Comparison of ENCODE assay signal across 22 cellular contexts in the genomic region with DNA sequence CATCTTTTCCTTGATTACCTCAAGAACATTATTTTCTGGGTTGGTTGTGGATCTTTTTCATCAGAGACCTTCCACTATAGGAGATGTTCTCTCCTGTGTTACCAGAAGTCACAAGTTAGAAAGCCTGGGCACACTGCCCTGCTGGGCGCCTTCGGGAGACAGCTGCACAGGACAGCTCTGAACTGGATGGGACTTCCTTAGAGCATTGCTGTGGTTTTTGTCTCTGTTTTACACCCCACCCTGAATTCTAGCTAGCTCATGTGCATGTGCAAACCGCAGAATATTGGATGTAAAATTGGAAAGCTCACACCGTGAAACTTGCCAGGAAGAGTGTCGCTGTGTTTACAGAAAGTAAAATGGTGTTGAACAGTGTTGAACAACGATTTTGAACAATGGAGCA. TPM values are rescaled to one million over a fixed set of nuclear protein-coding genes. Genes with fewer than 3 reads are reported as not detected.
A peak's percentile ranks its signal among the peaks of the same experiment; 100 is the strongest.
DNase-seq lines count a peak whose midpoint lies in the region; ATAC-seq, FAIRE-seq and TF ChIP-seq lines count a peak whose summit lies in the region.
"Had no signal": no experiment of that assay in that cellular context is flagged by ENCODE, and none has a peak within 500 bp of the region (broad histone marks: within the 10 kb centered on the region; RNA-seq: fewer than 3 reads in every experiment).

No MANE protein-coding gene starts in this region.

- H3K27me3 ChIP-seq in liver (ENCODE audit: control insufficient read depth in 4 of 4, insufficient read depth in 4 of 4, low read length in 3 of 4) = no peaks in the 10 kb centered on the region
- H3K27me3 ChIP-seq in HepG2 (ENCODE audit: control insufficient read depth in 1 of 2, insufficient read depth in 2 of 2, low read length in 2 of 2) = peaks cover 0 to 3% of the 10 kb centered on the region in 2 experiments; a peak in 1 of 5 replicates
- no peaks in the 10 kb centered on the region for H3K27me3 ChIP-seq in naive thymus-derived CD4-positive, alpha-beta T cell (ENCODE audit: control insufficient read depth in 2 of 2, insufficient read depth in 2 of 2, low read length in 2 of 2)
- no peaks in the 10 kb centered on the region for H3K27me3 ChIP-seq in endodermal cell (ENCODE audit: control insufficient read depth, insufficient read depth, low read length, poor library complexity, severe bottlenecking)
- H3K27me3 ChIP-seq: sigmoid colon, transverse colon had no signal

- peaks cover 0 to 6% (median 0%) of the 10 kb centered on the region in 7 donors for H3K4me1 Mint-ChIP-seq in naive thymus-derived CD4-positive, alpha-beta T cell
- peaks cover 18% of the 10 kb centered on the region for H3K4me1 Mint-ChIP-seq in endodermal cell

- ATAC-seq in HepG2 (no peak), GM19467 (IDR thresholded peaks at IDR 0.05; ENCODE audit: unreplicated experiment) (no peak), GM19455 (IDR thresholded peaks at IDR 0.05; ENCODE audit: unreplicated experiment) (no peak), GM21723 (IDR thresholded peaks at IDR 0.05; ENCODE audit: unreplicated experiment) (no peak)
- ATAC-seq in naive thymus-derived CD4-positive, alpha-beta T cell = peak; percentile 12
- ATAC-seq: CD8-positive, alpha-beta T cell; esophagus mucosa; natural killer cell treated with Interleukin-12 subunit alpha and Interleukin-12 subunit beta and Interleukin-15 and Interleukin-18, amount 100 ng/mL, for 72 hours had no signal

- H3K36me3 Mint-ChIP-seq in naive thymus-derived CD4-positive, alpha-beta T cell = no peaks in the 10 kb centered on the region
- H3K36me3 Mint-ChIP-seq in endodermal cell (ENCODE audit: low read depth) = no peaks in the 10 kb centered on the region
- H3K36me3 Mint-ChIP-seq: CD8-positive, alpha-beta T cell; natural killer cell treated with Interleukin-12 subunit alpha and Interleukin-12 subunit beta and Interleukin-15 and Interleukin-18, amount 100 ng/mL, for 72 hours had no signal

- no peak overlapping the region for H3K4me2 ChIP-seq in HepG2 (ENCODE audit: low read depth, low read length)
- H3K4me2 ChIP-seq: PC-9 had no signal

- H2AFZ ChIP-seq in HepG2 (ENCODE audit: low read length) = no peak overlapping the region
- H2AFZ ChIP-seq: PC-9 had no signal

- H4K20me1 ChIP-seq in HepG2 (ENCODE audit: insufficient read depth, low read length) = no peaks in the 10 kb centered on the region

- H3K36me3 ChIP-seq in liver (ENCODE audit: control insufficient read depth in 4 of 4, insufficient read depth in 3 of 4, low read depth in 1 of 4, low read length in 3 of 4) = no peaks in the 10 kb centered on the region
- H3K36me3 ChIP-seq in HepG2 (replicated peaks in 1 of 2; ENCODE audit: control insufficient read depth in 1 of 2, insufficient read depth in 2 of 2, low read length in 2 of 2) = no peaks in the 10 kb centered on the region
- no peaks in the 10 kb centered on the region for H3K36me3 ChIP-seq in naive thymus-derived CD4-positive, alpha-beta T cell (ENCODE audit: control insufficient read depth in 2 of 3, insufficient read depth in 3 of 3, low read length in 3 of 3)
- no peaks in the 10 kb centered on the region for H3K36me3 ChIP-seq in endodermal cell (ENCODE audit: control insufficient read depth, insufficient read depth, low read length)
- H3K36me3 ChIP-seq: sigmoid colon, transverse colon had no signal

- no peak for TF ChIP-seq CTCF in liver (IDR thresholded peaks at IDR 0.05; ENCODE audit: low read depth, low read length, missing input control)
- TF ChIP-seq CTCF in HepG2 (CRISPR knock-in tag; IDR thresholded peaks at IDR 0.05) = no peak
- no peak for TF ChIP-seq CTCF in fibroblast of the aortic adventitia (IDR thresholded peaks at IDR 0.05; ENCODE audit: insufficient read depth, low read length)
- TF ChIP-seq CTCF in endodermal cell (conservative IDR thresholded peaks at IDR 0.05) = no peak

- no peak overlapping the region for H3K4me3 Mint-ChIP-seq in naive thymus-derived CD4-positive, alpha-beta T cell
- H3K4me3 Mint-ChIP-seq in endodermal cell = no peak overlapping the region
- H3K4me3 Mint-ChIP-seq: CD8-positive, alpha-beta T cell; natural killer cell treated with Interleukin-12 subunit alpha and Interleukin-12 subunit beta and Interleukin-15 and Interleukin-18, amount 100 ng/mL, for 72 hours; T-helper 1 cell treated with Interleukin-12 subunit alpha and Interleukin-12 subunit beta and Interleukin-4 antibody, amounts not matched to agents 30 μg/mL and 1 μg/mL, for 36 hours had no signal

- TF ChIP-seq EP300 in HepG2 (IDR thresholded peaks at IDR 0.05; ENCODE audit: low read depth in 2 of 2, low read length in 2 of 2) (no peak), HepG2 (CRISPR knock-in tag; IDR thresholded peaks at IDR 0.05; ENCODE audit: borderline replicate concordance) (no peak)

- no peak for FAIRE-seq in HepG2 (lab: Jason Lieb, UNC)
- FAIRE-seq: A204.1 had no signal

- in situ Hi-C loops in HepG2 (cut with HindIII; ENCODE audit: extremely low pct_ligation_motif_present, low pct_unique_long_range_greater_than_20kb) = no loop called here

- TF ChIP-seq RAD21 in liver (IDR thresholded peaks at IDR 0.05) (no peak), HepG2 (CRISPR knock-in tag; IDR thresholded peaks at IDR 0.05) (no peak)

- POLR2A ChIA-PET in HepG2 (lab: Yijun Ruan, JAX) = no interaction called here
- POLR2A ChIA-PET in naive thymus-derived CD4-positive, alpha-beta T cell (lab: Charles Lee) = no interaction called here

- CTCF ChIA-PET in HepG2 (lab: Yijun Ruan, JAX; ENCODE audit: low intra/inter-chr PET ratio, low total read pairs) = no interaction called here
- CTCF ChIA-PET in naive thymus-derived CD4-positive, alpha-beta T cell (lab: Charles Lee) = no interaction called here

- H3K9me3 ChIP-seq in liver (ENCODE audit: control insufficient read depth in 4 of 4, low read length in 3 of 4) (no peaks in the 10 kb centered on the region), HepG2 (ENCODE audit: low read length) (no peaks in the 10 kb centered on the region), endodermal cell (ENCODE audit: control insufficient read depth, low read length) (no peaks in the 10 kb centered on the region)
- H3K9me3 ChIP-seq in naive thymus-derived CD4-positive, alpha-beta T cell (ENCODE audit: control insufficient read depth in 2 of 3, low read length in 3 of 3) = no peaks in the 10 kb centered on the region
- H3K9me3 ChIP-seq: sigmoid colon, transverse colon had no signal

- no peak overlapping the region for H3K27ac ChIP-seq in liver (ENCODE audit: low read depth in 1 of 2, low read length in 2 of 2)
- H3K27ac ChIP-seq in HepG2 (ENCODE audit: extremely low read length, insufficient read depth, low read length) = no peak overlapping the region
- H3K27ac ChIP-seq in naive thymus-derived CD4-positive, alpha-beta T cell (ENCODE audit: low read depth, low read length) = no peak overlapping the region
- H3K27ac ChIP-seq in endodermal cell (ENCODE audit: low read depth, low read length) = no peak overlapping the region
- H3K27ac ChIP-seq: PC-9, transverse colon had no signal

- H3K27ac Mint-ChIP-seq in naive thymus-derived CD4-positive, alpha-beta T cell = peak overlapping the region in 1 of 9 donors; percentile 68
- no peak overlapping the region for H3K27ac Mint-ChIP-seq in endodermal cell
- H3K27ac Mint-ChIP-seq: CD8-positive, alpha-beta T cell; natural killer cell treated with Interleukin-12 subunit alpha and Interleukin-12 subunit beta and Interleukin-15 and Interleukin-18, amount 100 ng/mL, for 72 hours; T-helper 1 cell treated with Interleukin-12 subunit alpha and Interleukin-12 subunit beta and Interleukin-4 antibody, amounts not matched to agents 30 μg/mL and 1 μg/mL, for 36 hours had no signal

- BruUV-seq in HepG2 (replicated peaks; lab: Mats Ljungman, UMichigan) = no TSS peak

- TF ChIP-seq POLR2A in HepG2 (IDR thresholded peaks at IDR 0.05; ENCODE audit: insufficient read depth in 1 of 2, low read depth in 2 of 2, low read length in 2 of 2) = no peak

- DNase-seq in HepG2 (ENCODE audit: low spot score) (no peak), fibroblast of the aortic adventitia (ENCODE audit: low read depth) (peak; percentile 60), endodermal cell (no peak)
- no peak for DNase-seq in naive thymus-derived CD4-positive, alpha-beta T cell
- DNase-seq: activated CD4-positive, alpha-beta T cell treated with anti-CD3 and anti-CD28 coated beads for 1 hour; activated CD8-positive, alpha-beta memory T cell treated with anti-CD3 and anti-CD28 coated beads, Interleukin-2, amount 50 U/mL, for 4 hours; activated naive CD4-positive, alpha-beta T cell treated with Interleukin-2 at 50 U/mL for 16 hours; CD8-positive, alpha-beta T cell; GOT3; NCI-H69; PC-9; sigmoid colon; stimulated activated CD4-positive, alpha-beta T cell treated with anti-CD3 and anti-CD28 coated beads, Interleukin-4, amount 100 ng/mL, for 4 hours; transverse colon had no signal

- peaks cover 0 to 6% (median 0%) of the 10 kb centered on the region in 11 donors for H3K9me3 Mint-ChIP-seq in naive thymus-derived CD4-positive, alpha-beta T cell
- H3K9me3 Mint-ChIP-seq in endodermal cell = peaks cover 18% of the 10 kb centered on the region
- H3K9me3 Mint-ChIP-seq: CD8-positive, alpha-beta T cell; T-helper 1 cell treated with Interleukin-12 subunit alpha and Interleukin-12 subunit beta and Interleukin-4 antibody, amounts not matched to agents 30 μg/mL and 1 μg/mL, for 36 hours had no signal

- H3K4me3 ChIP-seq in liver (ENCODE audit: low read depth in 1 of 3, low read length in 3 of 3) (no peak overlapping the region), HepG2 (replicated peaks in 1 of 3; ENCODE audit: insufficient read depth in 1 of 3, low read depth in 2 of 3, low read length in 3 of 3) (no peak overlapping the region), fibroblast of the aortic adventitia (ENCODE audit: low read depth, low read length) (no peak overlapping the region), endodermal cell (ENCODE audit: low read length) (no peak overlapping the region)
- no peak overlapping the region for H3K4me3 ChIP-seq in naive thymus-derived CD4-positive, alpha-beta T cell (ENCODE audit: low read length)
- H3K4me3 ChIP-seq: PC-9, sigmoid colon, transverse colon had no signal

- peaks cover 0 to 16% (median 6%) of the 10 kb centered on the region in 5 donors for H3K27me3 Mint-ChIP-seq in naive thymus-derived CD4-positive, alpha-beta T cell
- H3K27me3 Mint-ChIP-seq in endodermal cell (ENCODE audit: insufficient read depth) = no peaks in the 10 kb centered on the region

- intact Hi-C loops in HepG2 (cut with micrococcal nuclease; ENCODE audit: unreplicated experiment) = no loop called here
- intact Hi-C loops in naive thymus-derived CD4-positive, alpha-beta T cell (cut with micrococcal nuclease) = no loop called here

- H3K9ac ChIP-seq in liver (ENCODE audit: low read depth in 1 of 2, low read length in 2 of 2) (no peak overlapping the region), HepG2 (ENCODE audit: insufficient read depth, low read depth, low read length) (no peak overlapping the region), endodermal cell (ENCODE audit: extremely low read depth, low read length, poor library complexity, severe bottlenecking) (no peak overlapping the region)

- H3K4me1 ChIP-seq in liver (ENCODE audit: control insufficient read depth in 4 of 4, insufficient read depth in 4 of 4, low read length in 3 of 4) (peaks cover 5 to 17% (median 16%) of the 10 kb centered on the region in 4 donors), HepG2 (ENCODE audit: insufficient read depth, low read length) (no peaks in the 10 kb centered on the region), endodermal cell (ENCODE audit: control insufficient read depth, insufficient read depth, low read length) (peaks cover 2% of the 10 kb centered on the region)
- no peaks in the 10 kb centered on the region for H3K4me1 ChIP-seq in naive thymus-derived CD4-positive, alpha-beta T cell (ENCODE audit: control insufficient read depth in 2 of 2, insufficient read depth in 2 of 2, low read length in 2 of 2)

- no peaks in the 10 kb centered on the region for H3K79me2 ChIP-seq in HepG2 (ENCODE audit: insufficient read depth, low read length)

- WGBS in liver = 48% methylated on average over 6 of the region's 6 CpGs
- 71% methylated on average over 6 of the region's 6 CpGs for WGBS in HepG2 (ENCODE audit: low lambda C conversion rate)
- WGBS in endodermal cell (ENCODE audit: insufficient coverage in 1 of 2, insufficient read length in 1 of 2), 2 experiments = 91 to 97% methylated on average over 5 to 6 of the region's 6 CpGs

RNA-seq across cellular contexts. Expression of gene SEC61G, which starts 54.4 kb away (rescaled TPM):
- total RNA-seq in liver (100 to 1,000 TPM in 1 of 2 donors, 10 to 100 TPM in 1; 57.0 to 329 TPM), HepG2 (2016; rRNA removed; fragmentation: Illumina TruSeq; extraction: Trizol) (328 and 434 TPM in 2 replicates), fibroblast of the aortic adventitia (ENCODE audit: low replicate concordance) (190 and 764 TPM in 2 replicates), endodermal cell (100 to 1,000 TPM; 149 to 166 TPM)
- polyA plus RNA-seq in liver (100 to 1,000 TPM; 179 to 276 TPM), HepG2 (2011; rRNA removed) (76.1 and 126 TPM in 2 replicates)
- total RNA-seq in HepG2 (2016; cell fraction: cytosol; rRNA removed; fragmentation: Illumina TruSeq; extraction: Trizol; ENCODE audit: low read depth) = 84.8 and 85.8 TPM in 2 replicates
- total RNA-seq in HepG2 (2016; cell fraction: insoluble cytoplasmic fraction; rRNA removed; fragmentation: Illumina TruSeq; extraction: Trizol) = 342 and 456 TPM in 2 replicates
- total RNA-seq in HepG2 (2016; cell fraction: membrane; rRNA removed; fragmentation: Illumina TruSeq; extraction: Trizol) = 120 and 126 TPM in 2 replicates
- 120 and 123 TPM in 2 replicates for total RNA-seq in HepG2 (2016; cell fraction: nucleus; rRNA removed; fragmentation: Illumina TruSeq; extraction: Trizol)
- polyA plus RNA-seq in HepG2 (2011; cell fraction: cytosol; rRNA removed) = 145 and 279 TPM in 2 replicates
- polyA plus RNA-seq in HepG2 (2011; cell fraction: nucleus; rRNA removed) = 27.0 and 43.3 TPM in 2 replicates
- 398 and 422 TPM in 2 replicates for polyA plus RNA-seq in HepG2 (2012)
- polyA plus RNA-seq in HepG2 (2016; cell fraction: cytosol; fragmentation: Illumina TruSeq; extraction: Trizol; ENCODE audit: low read depth) = 104 and 110 TPM in 2 replicates
- 349 and 363 TPM in 2 replicates for polyA plus RNA-seq in HepG2 (2016; cell fraction: insoluble cytoplasmic fraction; fragmentation: Illumina TruSeq; extraction: Trizol; ENCODE audit: low read depth)
- 98.3 and 117 TPM in 2 replicates for polyA plus RNA-seq in HepG2 (2016; cell fraction: membrane; fragmentation: Illumina TruSeq; extraction: Trizol; ENCODE audit: low read depth)
- polyA plus RNA-seq in HepG2 (2016; cell fraction: nucleus; fragmentation: Illumina TruSeq; extraction: Trizol; ENCODE audit: insufficient read depth, low read depth) = 155 and 162 TPM in 2 replicates
- polyA minus RNA-seq in HepG2 (2011; rRNA and poly(A)+ RNA removed; ENCODE audit: low replicate concordance) = 21.7 and 35.2 TPM in 2 replicates
- polyA minus RNA-seq in HepG2 (2011; cell fraction: cytosol; rRNA and poly(A)+ RNA removed) = 78.6 and 85.8 TPM in 2 replicates
- polyA minus RNA-seq in HepG2 (2011; cell fraction: nucleus; rRNA and poly(A)+ RNA removed) = 67.1 and 67.3 TPM in 2 replicates
- total RNA-seq in naive thymus-derived CD4-positive, alpha-beta T cell = 100 to 1,000 TPM in 1 of 5 experiments, 10 to 100 TPM in 4; 31.8 to 174 (median 46.6) TPM
- 100 to 1,000 TPM; 168 to 241 TPM for polyA plus RNA-seq in naive thymus-derived CD4-positive, alpha-beta T cell
- polyA plus RNA-seq in endodermal cell (2013, experiment 1 of 2) = 275 TPM
- 238 TPM for polyA plus RNA-seq in endodermal cell (2013, experiment 2 of 2)
